In genomic region chr1:87720561-87720960, GRCh38 we compare ENCODE assay signal across 24 cellular contexts.
DNase-seq lines count a peak whose midpoint lies in the region; ATAC-seq, FAIRE-seq and TF ChIP-seq lines count a peak whose summit lies in the region.
"Had no signal": no experiment of that assay in that cellular context is flagged by ENCODE, and none has a peak within 500 bp of the region (broad histone marks: within the 10 kb centered on the region; RNA-seq: fewer than 3 reads in every experiment).

No MANE protein-coding gene starts in this region.

- POLR2A ChIA-PET in HepG2 (lab: Yijun Ruan, JAX), result no interaction called here

- no peak overlapping the region for H3K9ac ChIP-seq in HepG2 (ENCODE audit: insufficient read depth, low read depth, low read length)
- no peak overlapping the region for H3K9ac ChIP-seq in neural progenitor cell
- H3K9ac ChIP-seq: GM23248 had no signal

- TF ChIP-seq POLR2A in HepG2 (IDR thresholded peaks at IDR 0.05; ENCODE audit: insufficient read depth in 1 of 2, low read depth in 2 of 2, low read length in 2 of 2), result no peak
- TF ChIP-seq POLR2A in GM18505 (IDR thresholded peaks at IDR 0.05; ENCODE audit: borderline replicate concordance, extremely low read depth, insufficient read depth, insufficient read length), result no peak

- H2AFZ ChIP-seq in HepG2 (ENCODE audit: low read length) (no peak overlapping the region), neural progenitor cell (replicated peaks) (no peak overlapping the region)
- H2AFZ ChIP-seq: GM23248 had no signal

- H3F3A ChIP-seq in neural progenitor cell (ENCODE audit: low read depth), result no peaks in the 10 kb centered on the region

- H3K27me3 ChIP-seq in HepG2 (ENCODE audit: control insufficient read depth in 1 of 2, insufficient read depth in 2 of 2, low read length in 2 of 2) (no peaks in the 10 kb centered on the region), left lung (no peaks in the 10 kb centered on the region), neural progenitor cell (no peaks in the 10 kb centered on the region)
- H3K27me3 ChIP-seq: BE2C had no signal

- H3K27ac Mint-ChIP-seq in neural progenitor cell, result no peak overlapping the region
- H3K27ac Mint-ChIP-seq: CD4-positive, CD25-positive, alpha-beta regulatory T cell; CD8-positive, alpha-beta memory T cell; HFFc6 had no signal

- ATAC-seq in HepG2, result peak; percentile 92
- no peak for ATAC-seq in left lung
- no peak for ATAC-seq in GM18505 (IDR thresholded peaks at IDR 0.05; ENCODE audit: unreplicated experiment)
- ATAC-seq: HCT116, K562 had no signal

- H3K36me3 ChIP-seq in HepG2 (replicated peaks in 1 of 2; ENCODE audit: control insufficient read depth in 1 of 2, insufficient read depth in 2 of 2, low read length in 2 of 2), result no peaks in the 10 kb centered on the region
- H3K36me3 ChIP-seq in left lung, result no peaks in the 10 kb centered on the region
- no peaks in the 10 kb centered on the region for H3K36me3 ChIP-seq in neural progenitor cell
- H3K36me3 ChIP-seq: BE2C had no signal

- TF ChIP-seq EP300 in HepG2 (IDR thresholded peaks at IDR 0.05; ENCODE audit: low read depth in 2 of 2, low read length in 2 of 2) (peak in 1 of 2 experiments; percentile 53; a peak in 2 of 4 replicates), HepG2 (CRISPR knock-in tag; IDR thresholded peaks at IDR 0.05; ENCODE audit: borderline replicate concordance) (no peak)

- no peak for TF ChIP-seq RAD21 in HepG2 (CRISPR knock-in tag; IDR thresholded peaks at IDR 0.05)

- in situ Hi-C loops in HepG2 (cut with HindIII; ENCODE audit: extremely low pct_ligation_motif_present, low pct_unique_long_range_greater_than_20kb), result no loop called here

- H3K4me1 ChIP-seq in HepG2 (ENCODE audit: insufficient read depth, low read length) (peaks cover 31% of the 10 kb centered on the region), left lung (no peaks in the 10 kb centered on the region), neural progenitor cell (no peaks in the 10 kb centered on the region)
- H3K4me1 ChIP-seq: BE2C had no signal

- no peaks in the 10 kb centered on the region for H3K9me3 Mint-ChIP-seq in neural progenitor cell
- H3K9me3 Mint-ChIP-seq: CD8-positive, alpha-beta memory T cell; HFFc6 had no signal

- no peak overlapping the region for H3K4me3 Mint-ChIP-seq in neural progenitor cell
- H3K4me3 Mint-ChIP-seq: CD4-positive, CD25-positive, alpha-beta regulatory T cell; CD8-positive, alpha-beta memory T cell; HFFc6 had no signal

- H3K79me2 ChIP-seq in HepG2 (ENCODE audit: insufficient read depth, low read length) (no peaks in the 10 kb centered on the region), neural progenitor cell (ENCODE audit: low read depth) (no peaks in the 10 kb centered on the region)

- CTCF ChIA-PET in HepG2 (lab: Yijun Ruan, JAX; ENCODE audit: low intra/inter-chr PET ratio, low total read pairs), result no interaction called here

- peaks cover 4% of the 10 kb centered on the region for H3K4me1 Mint-ChIP-seq in neural progenitor cell
- H3K4me1 Mint-ChIP-seq: CD4-positive, CD25-positive, alpha-beta regulatory T cell; CD8-positive, alpha-beta memory T cell had no signal

- no peaks in the 10 kb centered on the region for H3K36me3 Mint-ChIP-seq in neural progenitor cell
- H3K36me3 Mint-ChIP-seq: CD4-positive, CD25-positive, alpha-beta regulatory T cell; CD8-positive, alpha-beta memory T cell had no signal

- no peak for FAIRE-seq in HepG2 (lab: Jason Lieb, UNC)
- FAIRE-seq: A204.1, D721Med, G401.6, GM12891, GM18507, H54, K562 had no signal

- peak overlapping the region; percentile 54 for H3K4me2 ChIP-seq in HepG2 (ENCODE audit: low read depth, low read length)
- H3K4me2 ChIP-seq in neural progenitor cell, result no peak overlapping the region

- intact Hi-C loops in HepG2 (cut with micrococcal nuclease; ENCODE audit: unreplicated experiment), result no loop called here
- intact Hi-C loops in left lung (cut with DNase I), result no loop called here

- H3K9me3 ChIP-seq in HepG2 (ENCODE audit: low read length) (no peaks in the 10 kb centered on the region), left lung (no peaks in the 10 kb centered on the region), neural progenitor cell (ENCODE audit: low read depth) (no peaks in the 10 kb centered on the region)
- H3K9me3 ChIP-seq: BE2C had no signal

- 0% methylated on average over 2 of the region's 2 CpGs for WGBS in HepG2 (ENCODE audit: low lambda C conversion rate)

- no TSS peak for BruUV-seq in HepG2 (replicated peaks; lab: Mats Ljungman, UMichigan)

- H4K20me1 ChIP-seq in HepG2 (ENCODE audit: insufficient read depth, low read length) (no peaks in the 10 kb centered on the region), neural progenitor cell (ENCODE audit: low read depth) (no peaks in the 10 kb centered on the region)

- H3K4me3 ChIP-seq in epithelial cell of proximal tubule (ENCODE audit: low read depth, low read length), result no peak overlapping the region
- H3K4me3 ChIP-seq in HepG2 (replicated peaks in 1 of 3; ENCODE audit: insufficient read depth in 1 of 3, low read depth in 2 of 3, low read length in 3 of 3), result no peak overlapping the region
- no peak overlapping the region for H3K4me3 ChIP-seq in left lung
- H3K4me3 ChIP-seq in neural progenitor cell, result no peak overlapping the region
- H3K4me3 ChIP-seq: GM23248, K562 had no signal

- no peaks in the 10 kb centered on the region for H3K27me3 Mint-ChIP-seq in neural progenitor cell (ENCODE audit: insufficient read depth, low read depth)

- H3K27ac ChIP-seq in HepG2 (ENCODE audit: extremely low read length, insufficient read depth, low read length) (peak overlapping the region; percentile 40), left lung (no peak overlapping the region), neural progenitor cell (no peak overlapping the region)
- H3K27ac ChIP-seq: GM23248 had no signal

- no peak for TF ChIP-seq CTCF in epithelial cell of proximal tubule (conservative IDR thresholded peaks at IDR 0.05; ENCODE audit: low read depth, low read length)
- no peak for TF ChIP-seq CTCF in HepG2 (CRISPR knock-in tag; IDR thresholded peaks at IDR 0.05)
- no peak for TF ChIP-seq CTCF in left lung (IDR thresholded peaks at IDR 0.05)
- TF ChIP-seq CTCF in neural progenitor cell (IDR thresholded peaks at IDR 0.05), result no peak

- DNase-seq in HuH-7.5 (ENCODE audit: low spot score) (peak; percentile 8), epithelial cell of proximal tubule (ENCODE audit: low read depth) (peak; percentile 50), HepG2 (ENCODE audit: low spot score) (peak; percentile 51), left lung (no peak), T-helper 9 cell (no peak), neural progenitor cell (ENCODE audit: low spot score) (no peak)
- DNase-seq: ACHN; BE2C; C1 segment of cervical spinal cord; CD4-positive, CD25-positive, alpha-beta regulatory T cell; CD8-positive, alpha-beta memory T cell; COR-L47; GM23248; HFFc6; IMR-90 had no signal

TF ChIP-seq in HepG2, 621 proteins besides CTCF, POLR2A, EP300 and RAD21 (continues in another document):
- TF ChIP-seq TERF1 (CRISPR knock-in tag; IDR thresholded peaks at IDR 0.05) (no peak), ZFP82 (CRISPR knock-in tag; IDR thresholded peaks at IDR 0.05; ENCODE audit: borderline replicate concordance) (0 out of 2 replicates have a peak, but pooled peaks have one; percentile 31), ARID3A (IDR thresholded peaks at IDR 0.05; ENCODE audit: low read depth, low read length) (0 out of 2 replicates have a peak, but pooled peaks have one; percentile 20), NR2F2 (IDR thresholded peaks at IDR 0.05; ENCODE audit: borderline replicate concordance, low read depth) (peak; percentile 83), PPARG (CRISPR knock-in tag; conservative IDR thresholded peaks at IDR 0.05) (0 out of 2 replicates have a peak, but pooled peaks have one; percentile 26), TCF7 (IDR thresholded peaks at IDR 0.05; ENCODE audit: low read depth) (peak; percentile 81), TBX2 (CRISPR knock-in tag; IDR thresholded peaks at IDR 0.05; ENCODE audit: borderline replicate concordance) (peak; percentile 38; the same call in 1 of the 2 replicates), FOXA3 (CRISPR knock-in tag; IDR thresholded peaks at IDR 0.05) (peak; percentile 35)

Comparison
In these comparisons a context has a peak if more than half of its experiments do, and no peak if none do; other contexts are left out.
1. DNase-seq: peak in HuH-7.5 (single experiment), epithelial cell of proximal tubule (single experiment) and HepG2 (single experiment); none in left lung (0 of 2), T-helper 9 cell (single experiment) and neural progenitor cell (single experiment).